ENCODE assay signal across 11 cellular contexts in genomic region chr16:18833707-18834505, GRCh38.
"Had no signal": no experiment of that assay in that cellular context is flagged by ENCODE, and none has a peak within 500 bp of the region (broad histone marks: within the 10 kb centered on the region; RNA-seq: fewer than 3 reads in every experiment).

No MANE protein-coding gene starts in this region.

- H3K9me3 Mint-ChIP-seq: activated CD4-positive, alpha-beta memory T cell treated with anti-CD3 and anti-CD28 coated beads, Interleukin-2, amount 10 ng/mL, durations not matched to agents 7 days and 5 days; effector memory CD8-positive, alpha-beta T cell; neural crest cell had no signal

- H3K4me3 Mint-ChIP-seq: activated CD4-positive, alpha-beta memory T cell treated with anti-CD3 and anti-CD28 coated beads, Interleukin-2, amount 10 ng/mL, durations not matched to agents 7 days and 5 days; activated CD4-positive, alpha-beta T cell treated with anti-CD3 and anti-CD28 coated beads for 36 hours; dendritic cell treated with granulocyte-macrophage colony-stimulating factor and Interleukin-4, amounts not matched to agents 40 ng/mL and 50 ng/mL, for 4 days; effector memory CD8-positive, alpha-beta T cell; neural crest cell had no signal

- H3K27ac Mint-ChIP-seq: activated CD4-positive, alpha-beta memory T cell treated with anti-CD3 and anti-CD28 coated beads, Interleukin-2, amount 10 ng/mL, durations not matched to agents 7 days and 5 days; activated CD4-positive, alpha-beta T cell treated with anti-CD3 and anti-CD28 coated beads for 36 hours; dendritic cell treated with granulocyte-macrophage colony-stimulating factor and Interleukin-4, amounts not matched to agents 40 ng/mL and 50 ng/mL, for 4 days; effector memory CD8-positive, alpha-beta T cell had no signal

- ATAC-seq: activated CD4-positive, alpha-beta T cell treated with anti-CD3 and anti-CD28 coated beads for 36 hours; effector memory CD8-positive, alpha-beta T cell; pancreas had no signal

- DNase-seq: activated CD4-positive, alpha-beta memory T cell treated with anti-CD3 and anti-CD28 coated beads, Interleukin-2, amount 10 ng/mL, durations not matched to agents 7 days and 5 days; activated CD4-positive, alpha-beta T cell treated with anti-CD3 and anti-CD28 coated beads for 36 hours; central memory CD4-positive, alpha-beta T cell; effector memory CD8-positive, alpha-beta T cell; pancreas; stimulated activated CD4-positive, alpha-beta T cell treated with anti-CD3 and anti-CD28 coated beads, Interleukin-4, amount 100 ng/mL, for 1 hour; stimulated activated CD8-positive, alpha-beta memory T cell treated with anti-CD3 and anti-CD28 coated beads, Interleukin-4, amount 100 ng/mL, for 48 hours; stomach; SW 1271 had no signal

- H3K27me3 Mint-ChIP-seq: activated CD4-positive, alpha-beta memory T cell treated with anti-CD3 and anti-CD28 coated beads, Interleukin-2, amount 10 ng/mL, durations not matched to agents 7 days and 5 days; activated CD4-positive, alpha-beta T cell treated with anti-CD3 and anti-CD28 coated beads for 36 hours; dendritic cell treated with granulocyte-macrophage colony-stimulating factor and Interleukin-4, amounts not matched to agents 40 ng/mL and 50 ng/mL, for 4 days; effector memory CD8-positive, alpha-beta T cell had no signal

- H3K4me1 Mint-ChIP-seq: neural crest cell had no signal
